In the genomic region with DNA sequence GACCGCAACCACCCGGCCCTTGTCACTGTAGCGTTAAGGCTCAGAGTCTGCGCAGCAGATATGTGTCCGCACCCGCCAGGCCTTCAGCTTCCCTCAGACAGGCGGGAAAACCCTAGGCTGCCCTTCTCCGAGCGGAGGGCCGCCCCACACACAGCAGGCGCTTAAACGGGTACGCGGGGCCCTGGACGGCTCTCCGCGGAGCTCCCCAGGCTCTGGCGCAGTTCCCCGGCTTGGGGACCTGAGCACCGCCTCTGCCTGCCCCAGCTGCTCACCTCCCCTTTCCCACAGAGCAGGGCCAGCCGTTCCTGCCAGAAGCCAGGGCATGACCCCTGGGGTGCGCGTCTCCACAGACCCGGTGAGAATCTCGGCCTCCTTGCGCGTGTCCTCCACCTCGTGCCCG, we compare ENCODE assay signal across 9 cellular contexts. TPM values are rescaled to one million over a fixed set of nuclear protein-coding genes. Genes with fewer than 3 reads are reported as not detected.
DNase-seq lines count a peak whose midpoint lies in the region; ATAC-seq and TF ChIP-seq lines count a peak whose summit lies in the region.
"Had no signal": no experiment of that assay in that cellular context is flagged by ENCODE, and none has a peak within 500 bp of the region (broad histone marks: within the 10 kb centered on the region; RNA-seq: fewer than 3 reads in every experiment).

No MANE protein-coding gene starts in this region.

- no peak for DNase-seq in activated CD4-positive, alpha-beta T cell treated with anti-CD3 and anti-CD28 coated beads, Interleukin-2, amount 10 ng/mL, durations not matched to agents 7 days and 5 days
- no peak for DNase-seq in activated CD4-positive, alpha-beta T cell treated with anti-CD3 and anti-CD28 coated beads, Interleukin-2, amount 50 U/mL, for 48 hours
- no peak for DNase-seq in thyroid gland
- DNase-seq in AG08395 (ENCODE audit: low spot score), result no peak
- no peak for DNase-seq in glomerular visceral epithelial cell (ENCODE audit: extremely low spot score)

- no peaks in the 10 kb centered on the region for H3K4me1 ChIP-seq in endocrine pancreas (ENCODE audit: control insufficient read depth, insufficient read depth, low read length)
- peaks cover 5% of the 10 kb centered on the region for H3K4me1 ChIP-seq in muscle layer of colon (ENCODE audit: insufficient read depth, low read length)
- H3K4me1 ChIP-seq in thyroid gland, result peaks cover 0 to 16% of the 10 kb centered on the region in 2 donors

- H3K27ac ChIP-seq in muscle layer of colon (ENCODE audit: low read depth, low read length) (peak overlapping the region; percentile 90), thyroid gland (peak overlapping the region; percentile 84 to 88 (median 87))

- H3K4me1 Mint-ChIP-seq in activated CD4-positive, alpha-beta T cell treated with anti-CD3 and anti-CD28 coated beads, Interleukin-2, amount 10 ng/mL, durations not matched to agents 7 days and 5 days, result peaks cover 5% of the 10 kb centered on the region

- H3K4me3 ChIP-seq in endocrine pancreas (ENCODE audit: control insufficient read depth, insufficient read depth, low read length) (no peak overlapping the region), muscle layer of colon (ENCODE audit: low read depth in 1 of 2, low read length in 2 of 2) (peak overlapping the region; percentile 75 to 89), thyroid gland (replicated peaks in 1 of 3) (peak overlapping the region; percentile 59 to 85 (median 67))

- no peak for ATAC-seq in GM18868 (IDR thresholded peaks at IDR 0.05; ENCODE audit: unreplicated experiment)

- intact Hi-C loops in thyroid gland (cut with DNase I), result no loop called here

- POLR2A ChIA-PET in activated CD4-positive, alpha-beta T cell treated with anti-CD3 and anti-CD28 coated beads, Interleukin-2, amount 10 ng/mL, durations not matched to agents 7 days and 5 days (lab: Charles Lee), result no interaction called here

- no peak for TF ChIP-seq POLR2A in thyroid gland (IDR thresholded peaks at IDR 0.05)

- peaks cover 36% of the 10 kb centered on the region for H3K36me3 Mint-ChIP-seq in activated CD4-positive, alpha-beta T cell treated with anti-CD3 and anti-CD28 coated beads, Interleukin-2, amount 10 ng/mL, durations not matched to agents 7 days and 5 days (ENCODE audit: low read depth)

- H3K9ac ChIP-seq in endocrine pancreas (ENCODE audit: control insufficient read depth, insufficient read depth, low read length) (peak overlapping the region; percentile 73), muscle layer of colon (ENCODE audit: low read length) (no peak overlapping the region)

- H3K27me3 ChIP-seq in endocrine pancreas (ENCODE audit: control insufficient read depth, insufficient read depth, low read length) (no peaks in the 10 kb centered on the region), muscle layer of colon (ENCODE audit: control insufficient read depth in 1 of 2, insufficient read depth in 2 of 2, low read length in 2 of 2) (no peaks in the 10 kb centered on the region), thyroid gland (no peaks in the 10 kb centered on the region)

- CTCF ChIA-PET in activated CD4-positive, alpha-beta T cell treated with anti-CD3 and anti-CD28 coated beads, Interleukin-2, amount 10 ng/mL, durations not matched to agents 7 days and 5 days (lab: Charles Lee), result interaction anchor here (1.0 to 1.2 kb wide), 2 partner anchors 14 to 60 kb away, joined by 3 read pairs; no protein-coding TSS in a partner anchor

- H3K36me3 ChIP-seq in endocrine pancreas (ENCODE audit: control insufficient read depth, insufficient read depth, low read length), result peaks cover 13% of the 10 kb centered on the region
- peaks cover 11% of the 10 kb centered on the region for H3K36me3 ChIP-seq in muscle layer of colon (ENCODE audit: insufficient read depth, low read length)
- H3K36me3 ChIP-seq in thyroid gland, result peaks cover 0 to 10% of the 10 kb centered on the region in 2 donors

- no peaks in the 10 kb centered on the region for H3K27me3 Mint-ChIP-seq in activated CD4-positive, alpha-beta T cell treated with anti-CD3 and anti-CD28 coated beads, Interleukin-2, amount 10 ng/mL, durations not matched to agents 7 days and 5 days

- peak overlapping the region; percentile 63 for H3K4me3 Mint-ChIP-seq in activated CD4-positive, alpha-beta T cell treated with anti-CD3 and anti-CD28 coated beads, Interleukin-2, amount 10 ng/mL, durations not matched to agents 7 days and 5 days

- H3K27ac Mint-ChIP-seq in activated CD4-positive, alpha-beta T cell treated with anti-CD3 and anti-CD28 coated beads, Interleukin-2, amount 10 ng/mL, durations not matched to agents 7 days and 5 days, result no peak overlapping the region

- 17 to 34% methylated on average over 12 to 23 of the region's 29 CpGs for WGBS in thyroid gland, 2 donors

- TF ChIP-seq CTCF in thyroid gland (IDR thresholded peaks at IDR 0.05), result no peak

- peaks cover 44% of the 10 kb centered on the region for H3K9me3 Mint-ChIP-seq in activated CD4-positive, alpha-beta T cell treated with anti-CD3 and anti-CD28 coated beads, Interleukin-2, amount 10 ng/mL, durations not matched to agents 7 days and 5 days

- peaks cover 3% of the 10 kb centered on the region for H3K9me3 ChIP-seq in endocrine pancreas (ENCODE audit: control insufficient read depth, low read length)
- peaks cover 13% of the 10 kb centered on the region for H3K9me3 ChIP-seq in muscle layer of colon (ENCODE audit: low read length)
- H3K9me3 ChIP-seq in thyroid gland, result no peaks in the 10 kb centered on the region

RNA-seq across cellular contexts. Expression of a gene that starts 0.6 kb away (rescaled TPM):
- total RNA-seq in activated CD4-positive, alpha-beta T cell treated with anti-CD3 and anti-CD28 coated beads, Interleukin-2, amount 10 ng/mL, durations not matched to agents 7 days and 5 days, result 1 to 10 TPM in 1 of 2 experiments, under 1 TPM in 1; 0.77 to 1.1 TPM
- total RNA-seq in thyroid gland, result 10 to 100 TPM; 12.6 to 22.9 (median 18.1) TPM

RNA-seq across cellular contexts. Expression of a gene that starts 25.9 kb away (rescaled TPM):
- not detected for total RNA-seq in activated CD4-positive, alpha-beta T cell treated with anti-CD3 and anti-CD28 coated beads, Interleukin-2, amount 10 ng/mL, durations not matched to agents 7 days and 5 days
- total RNA-seq in thyroid gland, result 1 to 10 TPM in 3 of 4 donors, under 1 TPM in 1; 0.88 to 7.5 (median 3.4) TPM
- total RNA-seq: RPMI7951 had no signal

RNA-seq across cellular contexts. Expression of a gene that starts 38.4 kb away (rescaled TPM):
- 10 to 100 TPM; 19.0 to 20.6 TPM for total RNA-seq in activated CD4-positive, alpha-beta T cell treated with anti-CD3 and anti-CD28 coated beads, Interleukin-2, amount 10 ng/mL, durations not matched to agents 7 days and 5 days
- total RNA-seq in thyroid gland, result 100 to 1,000 TPM; 129 to 150 (median 132) TPM

RNA-seq across cellular contexts. Expression of a gene that starts 57.1 kb away (rescaled TPM):
- total RNA-seq in activated CD4-positive, alpha-beta T cell treated with anti-CD3 and anti-CD28 coated beads, Interleukin-2, amount 10 ng/mL, durations not matched to agents 7 days and 5 days, result 10 to 100 TPM; 11.1 to 15.3 TPM
- 10 to 100 TPM; 30.2 to 60.4 (median 38.6) TPM for total RNA-seq in thyroid gland

Comparison
In these comparisons a context has a peak if more than half of its experiments do, and no peak if none do; other contexts are left out.
1. RNA of a gene that starts 0.6 kb away (total RNA-seq): 12.6 to 22.9 TPM in thyroid gland; 0.77 to 1.1 TPM in activated CD4-positive, alpha-beta T cell treated with anti-CD3 and anti-CD28 coated beads, Interleukin-2, amount 10 ng/mL, durations not matched to agents 7 days and 5 days; every median in the first group is over 4 times any median in the second.
2. RNA of a gene that starts 38.4 kb away (total RNA-seq): 129 to 150 TPM in thyroid gland; 19.0 to 20.6 TPM in activated CD4-positive, alpha-beta T cell treated with anti-CD3 and anti-CD28 coated beads, Interleukin-2, amount 10 ng/mL, durations not matched to agents 7 days and 5 days; every median in the first group is over 4 times any median in the second.